Comparison of ENCODE assay signal across 16 cellular contexts in the genomic region with DNA sequence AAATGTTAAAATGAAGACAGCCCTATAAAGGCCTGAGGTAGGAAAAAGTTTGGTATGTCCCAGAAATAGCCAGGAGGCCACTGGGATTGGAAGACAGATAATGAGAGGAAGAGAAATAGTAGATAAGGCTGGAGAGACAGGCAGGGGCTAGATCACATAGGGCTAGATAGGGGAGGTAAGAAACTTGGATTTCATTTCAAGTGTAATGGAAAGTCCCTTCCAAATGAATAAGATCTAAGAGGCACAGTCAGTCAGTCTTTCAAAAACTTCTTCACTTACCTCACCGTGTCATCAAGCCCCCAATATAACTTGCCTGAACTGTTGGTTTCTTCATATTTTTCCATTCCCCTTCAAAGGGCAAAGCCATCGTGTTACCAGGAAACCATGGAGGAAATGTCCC.
A peak's percentile ranks its signal among the peaks of the same experiment; 100 is the strongest.
DNase-seq lines count a peak whose midpoint lies in the region; ATAC-seq, FAIRE-seq and TF ChIP-seq lines count a peak whose summit lies in the region.
"Had no signal": no experiment of that assay in that cellular context is flagged by ENCODE, and none has a peak within 500 bp of the region (broad histone marks: within the 10 kb centered on the region; RNA-seq: fewer than 3 reads in every experiment).

No MANE protein-coding gene starts in this region.

- no peak for FAIRE-seq in keratinocyte (lab: Jason Lieb, UNC)

- peaks cover 30% of the 10 kb centered on the region for H3K4me1 Mint-ChIP-seq in osteocyte (ENCODE audit: unreplicated experiment)

- H2AFZ ChIP-seq in keratinocyte (ENCODE audit: control insufficient read depth, low read length) = no peak overlapping the region

- no peaks in the 10 kb centered on the region for H3K9me3 ChIP-seq in keratinocyte (ENCODE audit: control insufficient read depth, low read depth, low read length)
- H3K9me3 ChIP-seq: BLaER1 treated with 17β-estradiol and CSF1 and Interleukin-3, amounts not matched to agents 10 nM and 100 nM; Peyer's patch had no signal

- DNase-seq in keratinocyte (ENCODE audit: low read depth, low spot score) (no peak), NCI-H1092 (lab: John Stamatoyannopoulos, UW) (no peak), osteocyte (ENCODE audit: extremely low spot score, unreplicated experiment) (no peak)
- DNase-seq in activated effector memory CD4-positive, alpha-beta T cell treated with Interleukin-2 at 50 U/mL for 16 hours = no peak
- DNase-seq: DMS79, NCI-H1436, NCI-H2081, Peyer's patch had no signal

- dilution Hi-C loops in keratinocyte (cut with MboI; ENCODE audit: extremely low pct_ligation_motif_present, low sequenced_read_pairs) = no loop called here

- no peaks in the 10 kb centered on the region for H4K20me1 ChIP-seq in keratinocyte (ENCODE audit: control insufficient read depth, extremely low read depth, insufficient read depth, low read length)
- H4K20me1 ChIP-seq: BLaER1 treated with 17β-estradiol and CSF1 and Interleukin-3, amounts not matched to agents 10 nM and 100 nM had no signal

- H3K27me3 Mint-ChIP-seq in osteocyte (ENCODE audit: unreplicated experiment) = no peaks in the 10 kb centered on the region

- no peaks in the 10 kb centered on the region for H3K27me3 ChIP-seq in keratinocyte (ENCODE audit: control insufficient read depth, extremely low read depth, insufficient read depth, low read length)
- H3K27me3 ChIP-seq: BLaER1 treated with 17β-estradiol and CSF1 and Interleukin-3, amounts not matched to agents 10 nM and 100 nM; Peyer's patch had no signal

- no peak overlapping the region for H3K4me3 Mint-ChIP-seq in osteocyte (ENCODE audit: unreplicated experiment)
- H3K4me3 Mint-ChIP-seq: T-helper 2 cell treated with Interferon-gamma antibody and Interleukin-4, amounts not matched to agents 5 μg/mL and 100 μg/mL, for 36 hours had no signal

- no peak overlapping the region for H3K9ac ChIP-seq in keratinocyte (ENCODE audit: control insufficient read depth, extremely low read depth, insufficient read depth, low read length)
- H3K9ac ChIP-seq: BLaER1 treated with 17β-estradiol and CSF1 and Interleukin-3, amounts not matched to agents 10 nM and 100 nM; KMS-11 had no signal

- H3K4me2 ChIP-seq in keratinocyte (ENCODE audit: control insufficient read depth, extremely low read depth, insufficient read depth, low read depth, low read length) = no peak overlapping the region
- H3K4me2 ChIP-seq: BLaER1 treated with 17β-estradiol and CSF1 and Interleukin-3, amounts not matched to agents 10 nM and 100 nM; KMS-11 had no signal

- H3K4me1 ChIP-seq in keratinocyte (ENCODE audit: control insufficient read depth, extremely low read depth, insufficient read depth, low read length) = peaks cover 42% of the 10 kb centered on the region
- H3K4me1 ChIP-seq: HAP-1, Peyer's patch had no signal

- H3K36me3 ChIP-seq in keratinocyte (ENCODE audit: control insufficient read depth in 2 of 2, extremely low read depth in 1 of 2, insufficient read depth in 2 of 2, low read length in 2 of 2) = no peaks in the 10 kb centered on the region
- H3K36me3 ChIP-seq: BLaER1 treated with 17β-estradiol and CSF1 and Interleukin-3, amounts not matched to agents 10 nM and 100 nM; HAP-1; Peyer's patch had no signal

- no peaks in the 10 kb centered on the region for H3K9me1 ChIP-seq in keratinocyte (ENCODE audit: control insufficient read depth, extremely low read depth, insufficient read depth, low read length)

- H3K4me3 ChIP-seq in keratinocyte (ENCODE audit: control insufficient read depth in 2 of 3, extremely low read depth in 1 of 3, insufficient read depth in 2 of 3, low read depth in 1 of 3, low read length in 3 of 3) = no peak overlapping the region
- H3K4me3 ChIP-seq: BLaER1 treated with 17β-estradiol and CSF1 and Interleukin-3, amounts not matched to agents 10 nM and 100 nM; HAP-1; Peyer's patch had no signal

- no peak for TF ChIP-seq CTCF in keratinocyte (optimal IDR thresholded peaks at IDR 0.05 in 1 of 3, IDR thresholded peaks at IDR 0.05 in 1 of 3, conservative IDR thresholded peaks at IDR 0.05 in 1 of 3; ENCODE audit: extremely low read depth in 1 of 3, insufficient read depth in 2 of 3, low read length in 3 of 3)
- no peak for TF ChIP-seq CTCF in osteocyte (IDR thresholded peaks at IDR 0.05)

- peak overlapping the region; percentile 67 for H3K27ac ChIP-seq in keratinocyte (ENCODE audit: control insufficient read depth, insufficient read depth, low read length)
- H3K27ac ChIP-seq: BLaER1 treated with 17β-estradiol and CSF1 and Interleukin-3, amounts not matched to agents 10 nM and 100 nM; KMS-11; Peyer's patch had no signal

- ATAC-seq in GM18519 (IDR thresholded peaks at IDR 0.05; ENCODE audit: low FRiP score, unreplicated experiment) (peak; percentile 36), GM21360 (IDR thresholded peaks at IDR 0.05; ENCODE audit: unreplicated experiment) (peak; percentile 48), HG03432 (IDR thresholded peaks at IDR 0.05; ENCODE audit: unreplicated experiment) (peak; percentile 59)
- ATAC-seq: Right ventricle myocardium inferior had no signal

- no peaks in the 10 kb centered on the region for H3K9me3 Mint-ChIP-seq in osteocyte (ENCODE audit: unreplicated experiment)
- H3K9me3 Mint-ChIP-seq: T-helper 2 cell treated with Interferon-gamma antibody and Interleukin-4, amounts not matched to agents 5 μg/mL and 100 μg/mL, for 36 hours had no signal

- H3K27ac Mint-ChIP-seq in osteocyte (ENCODE audit: unreplicated experiment) = no peak overlapping the region
- H3K27ac Mint-ChIP-seq: T-helper 2 cell treated with Interferon-gamma antibody and Interleukin-4, amounts not matched to agents 5 μg/mL and 100 μg/mL, for 36 hours had no signal

- no peaks in the 10 kb centered on the region for H3K36me3 Mint-ChIP-seq in osteocyte (ENCODE audit: unreplicated experiment)

- no peaks in the 10 kb centered on the region for H3K79me2 ChIP-seq in keratinocyte (ENCODE audit: control insufficient read depth, insufficient read depth, low read length)
